ENCODE assay signal across 8 cellular contexts in the genomic region with DNA sequence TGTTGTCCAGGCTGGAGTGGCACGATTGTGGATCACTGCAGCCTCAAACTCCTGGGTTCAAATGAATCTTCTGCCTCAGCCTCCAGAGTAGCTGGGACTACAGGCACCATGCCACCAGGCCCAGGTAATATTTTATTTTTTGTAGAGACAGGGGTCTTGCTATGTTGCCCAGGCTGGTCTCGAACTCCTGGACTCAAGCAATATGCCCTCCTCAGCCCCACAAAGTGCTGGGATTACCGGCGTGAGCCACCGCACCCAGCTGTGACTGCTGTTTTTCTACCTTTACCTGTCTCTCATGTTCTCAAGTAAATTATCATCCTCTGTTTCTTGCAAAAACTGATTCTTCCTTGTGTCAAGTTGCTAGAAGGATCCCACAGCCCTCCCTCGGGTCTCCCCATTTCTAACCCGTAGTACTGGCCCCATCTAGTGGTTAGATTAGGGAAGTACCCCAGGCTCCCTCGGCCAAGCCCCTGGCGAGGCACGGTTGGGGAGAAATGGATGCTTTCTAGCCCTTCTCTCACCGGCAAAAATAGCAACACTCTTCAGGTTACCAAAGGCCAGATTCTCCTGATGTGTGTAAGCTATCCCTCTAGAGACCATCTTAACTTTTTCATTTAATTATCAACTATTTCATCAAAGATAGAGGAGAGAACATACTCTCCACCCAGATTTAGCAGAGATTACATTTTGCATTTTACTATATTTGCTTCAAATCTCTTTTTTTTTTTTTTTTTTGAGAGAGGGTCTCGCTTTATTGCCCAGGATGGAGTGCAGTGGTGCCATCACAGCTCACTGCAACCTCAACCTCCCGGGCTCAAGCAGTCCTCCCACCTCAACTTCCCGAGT. TPM values are rescaled to one million over a fixed set of nuclear protein-coding genes. Genes with fewer than 3 reads are reported as not detected.
DNase-seq lines count a peak whose midpoint lies in the region; ATAC-seq and TF ChIP-seq lines count a peak whose summit lies in the region.

No MANE protein-coding gene starts in this region.

- no peak overlapping the region for H3K27ac Mint-ChIP-seq in T-helper 17 cell

- H3K4me1 Mint-ChIP-seq in T-helper 17 cell = peaks cover 6% of the 10 kb centered on the region

- peaks cover 29% of the 10 kb centered on the region for H3K27me3 Mint-ChIP-seq in T-helper 17 cell

- ATAC-seq in T-helper 17 cell (peak; percentile 100), sciatic nerve (peak; percentile 93), HG02642 (IDR thresholded peaks at IDR 0.05; ENCODE audit: poor library complexity, unreplicated experiment) (no peak)

- H3K4me3 Mint-ChIP-seq in T-helper 17 cell = peak overlapping the region; percentile 55

- H3K36me3 Mint-ChIP-seq in T-helper 17 cell (ENCODE audit: low read depth) = peaks cover 2% of the 10 kb centered on the region

- no peaks in the 10 kb centered on the region for H3K27me3 ChIP-seq in right atrium auricular region

- H3K27ac ChIP-seq in right atrium auricular region = no peak overlapping the region

- peak; percentile 89 for TF ChIP-seq CTCF in GM12864 (IDR thresholded peaks at IDR 0.05; ENCODE audit: low read depth, low read length, missing control alignments)
- TF ChIP-seq CTCF in right atrium auricular region (IDR thresholded peaks at IDR 0.05) = peak; percentile 82 to 93

- no peaks in the 10 kb centered on the region for H3K36me3 ChIP-seq in right atrium auricular region

- DNase-seq in GM12864 (ENCODE audit: low read depth) = peak; percentile 26
- peak; percentile 27 for DNase-seq in NCI-H1092 (lab: John Stamatoyannopoulos, UW)
- peak; percentile 31 to 73 (median 45) for DNase-seq in T-helper 17 cell
- DNase-seq in amniotic epithelial cell (ENCODE audit: low read depth) = peak; percentile 76
- peak; percentile 84 for DNase-seq in right atrium auricular region (ENCODE audit: low spot score)
- peak; percentile 86 for DNase-seq in sciatic nerve (ENCODE audit: low spot score)
- DNase-seq in OCI-M2 (lab: John Stamatoyannopoulos, UW; ENCODE audit: unreplicated experiment) = no peak

- H3K9me3 ChIP-seq in T-helper 17 cell (ENCODE audit: control insufficient read depth, low read length, poor library complexity, severe bottlenecking) = no peaks in the 10 kb centered on the region
- no peaks in the 10 kb centered on the region for H3K9me3 ChIP-seq in right atrium auricular region

- intact Hi-C loops in sciatic nerve (cut with DNase I) = loop anchor here (5.0 kb wide), 2 partner anchors 41 to 141 kb away; partner anchors contain the start of gene ASB6

- no peak overlapping the region for H3K4me3 ChIP-seq in GM12864 (ENCODE audit: low read depth, low read length)
- H3K4me3 ChIP-seq in right atrium auricular region = no peak overlapping the region

- H3K4me1 ChIP-seq in right atrium auricular region = no peaks in the 10 kb centered on the region

RNA-seq across cellular contexts. Expression of gene TOR1B, which starts 19.2 kb away (rescaled TPM):
- total RNA-seq in T-helper 17 cell (10 to 100 TPM; 13.2 to 18.7 TPM), right atrium auricular region (10 to 100 TPM; 10.2 to 12.3 TPM), sciatic nerve (15.7 TPM)

RNA-seq across cellular contexts. Expression of gene PTGES, which starts 30.9 kb away (rescaled TPM):
- under 1 TPM in 1 of 2 donors, not detected in 1; 0.15 TPM for total RNA-seq in T-helper 17 cell
- total RNA-seq in right atrium auricular region = 1 to 10 TPM; 1.1 to 2.6 TPM
- 23.3 TPM for total RNA-seq in sciatic nerve

RNA-seq across cellular contexts. Expression of gene TOR1A, which starts 40.2 kb away (rescaled TPM):
- total RNA-seq in T-helper 17 cell (10 to 100 TPM; 16.7 to 17.2 TPM), right atrium auricular region (10 to 100 TPM; 16.1 to 31.9 TPM), sciatic nerve (24.6 TPM)

RNA-seq across cellular contexts. Expression of gene C9orf78, which starts 51.3 kb away (rescaled TPM):
- 100 to 1,000 TPM in 1 of 2 donors, 10 to 100 TPM in 1; 96.2 to 111 TPM for total RNA-seq in T-helper 17 cell
- total RNA-seq in right atrium auricular region = 10 to 100 TPM; 43.1 to 67.2 TPM
- 38.6 TPM for total RNA-seq in sciatic nerve

RNA-seq across cellular contexts. Expression of gene USP20, which starts 51.5 kb away (rescaled TPM):
- total RNA-seq in T-helper 17 cell (10 to 100 TPM; 80.7 to 90.0 TPM), right atrium auricular region (10 to 100 TPM; 12.9 to 14.5 TPM), sciatic nerve (28.7 TPM)
